ENCODE assay signal across 29 cellular contexts in genomic region chr3:133693821-133694220, GRCh38. TPM values are rescaled to one million over a fixed set of nuclear protein-coding genes. Genes with fewer than 3 reads are reported as not detected.
"Had no signal": no experiment of that assay in that cellular context is flagged by ENCODE, and none has a peak within 500 bp of the region (broad histone marks: within the 10 kb centered on the region; RNA-seq: fewer than 3 reads in every experiment).

No MANE protein-coding gene starts in this region.

- H3K4me3 ChIP-seq: ascending aorta, cardiac muscle cell had no signal

- H3K36me3 ChIP-seq: ascending aorta, cardiac muscle cell, WERI-Rb-1 had no signal

- H3K27me3 ChIP-seq: ascending aorta, cardiac muscle cell had no signal

- ATAC-seq: activated CD8-positive, alpha-beta T cell treated with anti-CD3 and anti-CD28 coated beads for 36 hours; activated T-cell treated with anti-CD3 and anti-CD28 coated beads, Interleukin-2, amount 50 U/mL, for 72 hours; activated T-helper 17 cell treated with anti-CD3 and anti-CD28 coated beads, Interleukin-2, amount 50 U/mL, for 72 hours; PC-3 had no signal

- H3K4me1 ChIP-seq: ascending aorta had no signal

- H3K27ac ChIP-seq: ascending aorta, cardiac muscle cell, WERI-Rb-1 had no signal

- H3K9me3 ChIP-seq: ascending aorta had no signal

- DNase-seq: activated CD4-positive, alpha-beta T cell treated with anti-CD3 and anti-CD28 coated beads for 1 hour; activated CD4-positive, alpha-beta T cell treated with anti-CD3 and anti-CD28 coated beads for 48 hours; activated CD4-positive, CD25-positive, alpha-beta regulatory T cell; activated CD8-positive, alpha-beta T cell treated with anti-CD3 and anti-CD28 coated beads for 36 hours; activated effector memory CD4-positive, alpha-beta T cell treated with anti-CD3 and anti-CD28 coated beads, Interleukin-2, amount 50 U/mL, for 16 hours; activated naive CD4-positive, alpha-beta T cell; activated naive CD4-positive, alpha-beta T cell treated with anti-CD3 and anti-CD28 coated beads, Interleukin-2, amount 50 U/mL, for 16 hours; activated naive CD8-positive, alpha-beta T cell treated with anti-CD3 and anti-CD28 coated beads for 36 hours; activated T-cell treated with anti-CD3 and anti-CD28 coated beads, Interleukin-2, amount 50 U/mL, for 1 hour; activated T-cell treated with anti-CD3 and anti-CD28 coated beads, Interleukin-2, amount 50 U/mL, for 72 hours; amygdala; Kasumi-1; KG1; MM.1S; MV-4-11; NCI-H1092; NCI-H1436 treated with DMSO at 0.1 percent for 48 hours; NCI-H1694 treated with DMSO at 0.1 percent for 48 hours; NCI-H2029; NCI-H345; NCI-H524 treated with DMSO at 0.1 percent for 48 hours; PC-3; Right ventricle myocardium superior; SW 1271; T1000; WERI-Rb-1 had no signal

RNA-seq across cellular contexts. Expression of gene TF, which starts 52.4 kb away (rescaled TPM):
- total RNA-seq: PC-3 had no signal
